In the genomic region with DNA sequence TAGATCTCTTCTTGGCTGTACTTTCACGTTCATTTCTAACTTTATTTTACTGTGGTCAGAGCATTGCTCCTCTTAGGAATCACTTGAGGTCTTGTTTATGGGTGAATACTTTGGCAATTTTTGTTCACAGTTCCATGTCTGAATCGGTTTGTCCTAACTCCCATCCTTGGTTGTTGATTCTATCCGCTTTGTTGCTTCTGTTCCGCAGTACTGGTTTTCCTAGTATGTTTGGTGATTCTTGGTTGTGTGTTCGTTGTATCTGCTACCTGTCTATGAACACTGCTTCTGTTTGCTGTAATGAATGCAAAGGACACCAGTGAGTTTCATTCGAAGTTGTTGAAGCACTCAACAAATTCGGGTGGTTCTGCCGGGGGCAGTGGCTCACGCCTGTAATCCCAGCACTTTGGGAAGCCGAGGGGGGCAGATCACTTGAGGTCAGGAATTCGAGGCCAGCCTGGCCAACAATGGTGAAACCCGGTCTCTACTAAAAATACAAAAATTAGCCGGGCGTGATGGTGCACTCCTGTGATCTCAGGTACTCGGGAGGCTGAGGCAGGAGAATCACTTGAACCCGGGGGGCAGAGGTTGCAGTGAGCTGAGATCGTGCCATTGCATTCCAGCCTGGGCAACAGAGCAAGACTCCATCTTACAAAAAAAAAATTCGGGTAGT, we compare ENCODE assay signal across 12 cellular contexts. TPM values are rescaled to one million over a fixed set of nuclear protein-coding genes. Genes with fewer than 3 reads are reported as not detected.
DNase-seq lines count a peak whose midpoint lies in the region; ATAC-seq, FAIRE-seq and TF ChIP-seq lines count a peak whose summit lies in the region.
"Not testable (repeated sequence)": the region's sequence is repeated elsewhere in the genome, so short reads cannot be mapped to it uniquely, and the experiment has no call there.
"Had no signal": no experiment of that assay in that cellular context is flagged by ENCODE, and none has a peak within 500 bp of the region (broad histone marks: within the 10 kb centered on the region; RNA-seq: fewer than 3 reads in every experiment).

No MANE protein-coding gene starts in this region.

- not testable (repeated sequence) for H4K20me1 ChIP-seq in endothelial cell of umbilical vein (replicated peaks; ENCODE audit: control insufficient read depth, extremely low read depth, insufficient read depth, low read length)
- H4K20me1 ChIP-seq in HepG2 (ENCODE audit: insufficient read depth, low read length), result peaks cover 39% of the 10 kb centered on the region

- H3K27me3 Mint-ChIP-seq in activated CD8-positive, alpha-beta memory T cell treated with anti-CD3 and anti-CD28 coated beads, Interleukin-2, amount 10 ng/mL, durations not matched to agents 7 days and 5 days, result not testable (repeated sequence)

- not testable (repeated sequence) for TF ChIP-seq POLR2A in endothelial cell of umbilical vein (IDR thresholded peaks at IDR 0.05; ENCODE audit: low read depth, low read length); spleen (IDR thresholded peaks at IDR 0.05)
- TF ChIP-seq POLR2A in HepG2 (IDR thresholded peaks at IDR 0.05; ENCODE audit: insufficient read depth in 1 of 2, low read depth in 2 of 2, low read length in 2 of 2), result peak in 1 of 2 experiments; percentile 38; a peak in 1 of 4 replicates

- not testable (repeated sequence) for H3K36me3 ChIP-seq in bronchial epithelial cell (ENCODE audit: control insufficient read depth, insufficient read depth, low read length); endothelial cell of umbilical vein (ENCODE audit: control insufficient read depth in 2 of 2, extremely low read depth in 1 of 2, insufficient read depth in 2 of 2, low read length in 2 of 2); spleen; aorta (ENCODE audit: control insufficient read depth in 1 of 2, insufficient read depth in 2 of 2, low read length in 1 of 2)
- peaks cover 20 to 42% of the 10 kb centered on the region in 2 experiments for H3K36me3 ChIP-seq in HepG2 (replicated peaks in 1 of 2; ENCODE audit: control insufficient read depth in 1 of 2, insufficient read depth in 2 of 2, low read length in 2 of 2)

- in situ Hi-C loops in HepG2 (cut with HindIII; ENCODE audit: extremely low pct_ligation_motif_present, low pct_unique_long_range_greater_than_20kb), result not testable (repeated sequence)

- not testable (repeated sequence) for H3K4me3 Mint-ChIP-seq in activated CD8-positive, alpha-beta memory T cell treated with anti-CD3 and anti-CD28 coated beads, Interleukin-2, amount 10 ng/mL, durations not matched to agents 7 days and 5 days

- FAIRE-seq in bronchial epithelial cell (lab: Jason Lieb, UNC) (peak; percentile 23), endothelial cell of umbilical vein (lab: Jason Lieb, UNC) (peak; percentile 43), HepG2 (lab: Jason Lieb, UNC) (peak; percentile 44)

- not testable (repeated sequence) for TF ChIP-seq RAD21 in HepG2 (CRISPR knock-in tag; IDR thresholded peaks at IDR 0.05)

- H3K9me3 ChIP-seq in endothelial cell of umbilical vein (replicated peaks; ENCODE audit: control insufficient read depth, insufficient read depth, low read length); HepG2 (ENCODE audit: low read length); aorta (ENCODE audit: control insufficient read depth, low read length): not testable (repeated sequence)
- peaks cover 0 to 30% (median 24%) of the 10 kb centered on the region in 8 donors for H3K9me3 ChIP-seq in spleen

- TF ChIP-seq CTCF in GM20000 (IDR thresholded peaks at IDR 0.05; ENCODE audit: extremely low read depth, missing control alignments); bronchial epithelial cell (IDR thresholded peaks at IDR 0.05; ENCODE audit: insufficient read depth, low read length, severe bottlenecking); endothelial cell of umbilical vein (IDR thresholded peaks at IDR 0.05; ENCODE audit: extremely low read depth in 1 of 2, insufficient read depth in 1 of 2, low read depth in 1 of 2, low read length in 2 of 2); HepG2 (CRISPR knock-in tag; IDR thresholded peaks at IDR 0.05); spleen (IDR thresholded peaks at IDR 0.05 in 8 of 11, conservative IDR thresholded peaks at IDR 0.05 in 3 of 11): not testable (repeated sequence)

- not testable (repeated sequence) for H3K36me3 Mint-ChIP-seq in activated CD8-positive, alpha-beta memory T cell treated with anti-CD3 and anti-CD28 coated beads, Interleukin-2, amount 10 ng/mL, durations not matched to agents 7 days and 5 days

- CTCF ChIA-PET in activated CD8-positive, alpha-beta memory T cell treated with anti-CD3 and anti-CD28 coated beads, Interleukin-2, amount 10 ng/mL, durations not matched to agents 7 days and 5 days (lab: Charles Lee), result interaction anchor here (0.7 to 1.9 kb wide), 4 partner anchors 40 to 168 kb away, joined by 3 to 10 read pairs (median 4); no protein-coding TSS in a partner anchor
- CTCF ChIA-PET in endothelial cell of umbilical vein (lab: Charles Lee), result interaction anchor here (1.9 kb wide), 2 partner anchors 36 to 127 kb away, joined by 12 to 27 read pairs; no protein-coding TSS in a partner anchor
- CTCF ChIA-PET in HepG2 (lab: Yijun Ruan, JAX; ENCODE audit: low intra/inter-chr PET ratio, low total read pairs), result not testable (repeated sequence)

- H3K27ac Mint-ChIP-seq in activated CD8-positive, alpha-beta memory T cell treated with anti-CD3 and anti-CD28 coated beads, Interleukin-2, amount 10 ng/mL, durations not matched to agents 7 days and 5 days, result peak overlapping the region; percentile 1

- H3K27ac ChIP-seq in endothelial cell of umbilical vein (ENCODE audit: insufficient read depth, low read depth, low read length); HepG2 (ENCODE audit: extremely low read length, insufficient read depth, low read length); spleen; aorta (ENCODE audit: low read depth in 1 of 2, low read length in 2 of 2): not testable (repeated sequence)

- not testable (repeated sequence) for H3K9ac ChIP-seq in endothelial cell of umbilical vein (replicated peaks; ENCODE audit: extremely low read depth, insufficient read depth, low read length); HepG2 (ENCODE audit: insufficient read depth, low read depth, low read length)

- not testable (repeated sequence) for ATAC-seq in activated CD8-positive, alpha-beta memory T cell treated with anti-CD3 and anti-CD28 coated beads, Interleukin-2, amount 10 ng/mL, durations not matched to agents 7 days and 5 days; HepG2; aorta (ENCODE audit: low FRiP score)

- 91% methylated on average over 18 of the region's 18 CpGs for WGBS in HepG2 (ENCODE audit: low lambda C conversion rate)
- WGBS in spleen, 5 donors, result 90 to 94% (median 92%) methylated on average over 18 of the region's 18 CpGs
- WGBS in aorta, 2 donors, result 92 to 93% methylated on average over 18 of the region's 18 CpGs

- H3K79me2 ChIP-seq in endothelial cell of umbilical vein (ENCODE audit: control insufficient read depth, insufficient read depth, low read length), result not testable (repeated sequence)
- H3K79me2 ChIP-seq in HepG2 (ENCODE audit: insufficient read depth, low read length), result peaks cover 34% of the 10 kb centered on the region

- BruUV-seq in endothelial cell of umbilical vein (replicated peaks; lab: Mats Ljungman, UMichigan); HepG2 (replicated peaks; lab: Mats Ljungman, UMichigan): not testable (repeated sequence)

- H3K27me3 ChIP-seq in bronchial epithelial cell (ENCODE audit: control insufficient read depth, insufficient read depth, low read length); endothelial cell of umbilical vein (ENCODE audit: control insufficient read depth in 2 of 2, insufficient read depth in 2 of 2, low read length in 2 of 2); HepG2 (ENCODE audit: control insufficient read depth in 1 of 2, insufficient read depth in 2 of 2, low read length in 2 of 2); aorta (ENCODE audit: control insufficient read depth in 1 of 2, insufficient read depth in 2 of 2, low read length in 1 of 2): not testable (repeated sequence)
- H3K27me3 ChIP-seq in spleen (replicated peaks in 1 of 7), result peaks cover 0 to 47% (median 9%) of the 10 kb centered on the region in 7 donors

- H3K4me3 ChIP-seq in bronchial epithelial cell (ENCODE audit: low read depth, low read length); endothelial cell of umbilical vein (replicated peaks in 1 of 3; ENCODE audit: insufficient read depth in 1 of 3, low read depth in 1 of 3, low read length in 3 of 3); HepG2 (replicated peaks in 1 of 3; ENCODE audit: insufficient read depth in 1 of 3, low read depth in 2 of 3, low read length in 3 of 3); spleen; aorta (ENCODE audit: low read length in 2 of 2): not testable (repeated sequence)

- not testable (repeated sequence) for H3K9me3 Mint-ChIP-seq in activated CD8-positive, alpha-beta memory T cell treated with anti-CD3 and anti-CD28 coated beads, Interleukin-2, amount 10 ng/mL, durations not matched to agents 7 days and 5 days (ENCODE audit: low read depth)

- dilution Hi-C loops in endothelial cell of umbilical vein (cut with MboI; ENCODE audit: extremely low pct_ligation_motif_present, low sequenced_read_pairs), result not testable (repeated sequence)

- H2AFZ ChIP-seq in endothelial cell of umbilical vein (ENCODE audit: low read depth, low read length); HepG2 (ENCODE audit: low read length): not testable (repeated sequence)

- POLR2A ChIA-PET in endothelial cell of umbilical vein (lab: Charles Lee), result not testable (repeated sequence)
- POLR2A ChIA-PET in HepG2 (lab: Yijun Ruan, JAX), result interaction anchor here (1.5 kb wide), 1 partner anchor 12 kb away, joined by 3 read pairs; no protein-coding TSS in a partner anchor

- not testable (repeated sequence) for H3K4me1 ChIP-seq in endothelial cell of umbilical vein (ENCODE audit: control insufficient read depth, extremely low read depth, insufficient read depth, low read length); aorta (ENCODE audit: control insufficient read depth in 1 of 2, insufficient read depth in 2 of 2, low read length in 2 of 2)
- H3K4me1 ChIP-seq in HepG2 (ENCODE audit: insufficient read depth, low read length) (peaks cover 72% of the 10 kb centered on the region), spleen (peaks cover 5 to 32% (median 16%) of the 10 kb centered on the region in 6 donors)

- not testable (repeated sequence) for H3K4me2 ChIP-seq in endothelial cell of umbilical vein (ENCODE audit: insufficient read depth, low read length); HepG2 (ENCODE audit: low read depth, low read length)

- TF ChIP-seq EP300 in HepG2 (IDR thresholded peaks at IDR 0.05; ENCODE audit: low read depth in 2 of 2, low read length in 2 of 2); HepG2 (CRISPR knock-in tag; IDR thresholded peaks at IDR 0.05; ENCODE audit: borderline replicate concordance): not testable (repeated sequence)

- H3K4me1 Mint-ChIP-seq in activated CD8-positive, alpha-beta memory T cell treated with anti-CD3 and anti-CD28 coated beads, Interleukin-2, amount 10 ng/mL, durations not matched to agents 7 days and 5 days, result not testable (repeated sequence)

- intact Hi-C loops in endothelial cell of umbilical vein (cut with micrococcal nuclease); posterior vena cava (cut with DNase I); spleen (cut with DNase I; ENCODE audit: low total_unique reads); aorta (cut with DNase I): not testable (repeated sequence)
- intact Hi-C loops in HepG2 (cut with micrococcal nuclease; ENCODE audit: unreplicated experiment), result loop anchor here (10.0 kb wide), 1 partner anchor 62 kb away; the partner anchor contains the start of genes DVL2 and PHF23

- not testable (repeated sequence) for H3K9me1 ChIP-seq in endothelial cell of umbilical vein (replicated peaks; ENCODE audit: control insufficient read depth, extremely low read depth, insufficient read depth, low read length)

- DNase-seq in GM20000 (ENCODE audit: low spot score) (peak; percentile 9), posterior vena cava (ENCODE audit: low spot score) (peak; percentile 43), spleen (peak; percentile 8), aorta (peak; percentile 26 to 30)
- DNase-seq in activated CD8-positive, alpha-beta memory T cell treated with anti-CD3 and anti-CD28 coated beads, Interleukin-2, amount 10 ng/mL, durations not matched to agents 7 days and 5 days; bronchial epithelial cell (ENCODE audit: low read depth); endothelial cell of umbilical vein (ENCODE audit: low read depth, low spot score); HepG2 (ENCODE audit: low spot score): not testable (repeated sequence)

RNA-seq across cellular contexts. Expression of gene ASGR1, which starts 6.5 kb away (rescaled TPM):
- total RNA-seq in activated CD8-positive, alpha-beta memory T cell treated with anti-CD3 and anti-CD28 coated beads, Interleukin-2, amount 10 ng/mL, durations not matched to agents 7 days and 5 days, result under 1 TPM; 0.35 to 0.38 TPM
- total RNA-seq in bronchial epithelial cell (under 0.01 and 0.38 TPM in 2 replicates), endothelial cell of umbilical vein (10.2 and 14.0 TPM in 2 replicates), HepG2 (2016; rRNA removed; fragmentation: Illumina TruSeq; extraction: Trizol) (156 and 353 TPM in 2 replicates), posterior vena cava (1 to 10 TPM; 1.2 to 2.2 TPM), spleen (1 to 10 TPM; 1.5 to 7.2 (median 3.7) TPM), aorta (1 to 10 TPM; 2.6 to 3.9 TPM)
- polyA plus RNA-seq in endothelial cell of umbilical vein (12.5 and 13.7 TPM in 2 replicates), HepG2 (2011; rRNA removed) (796 and 885 TPM in 2 replicates), spleen (10 to 100 TPM in 1 of 3 donors, 1 to 10 TPM in 2; 1.3 to 10.2 (median 6.4) TPM), aorta (1 to 10 TPM; 2.0 to 5.4 TPM)
- polyA plus RNA-seq in endothelial cell of umbilical vein (2011; cell fraction: cytosol; rRNA removed), result 6.0 and 9.9 TPM in 2 replicates
- 18.4 and 19.4 TPM in 2 replicates for polyA plus RNA-seq in endothelial cell of umbilical vein (2011; cell fraction: nucleus; rRNA removed)
- 6.9 and 12.8 TPM in 2 replicates for polyA plus RNA-seq in endothelial cell of umbilical vein (2012)
- polyA minus RNA-seq in endothelial cell of umbilical vein, result 3.4 and 4.3 TPM in 2 replicates
- polyA minus RNA-seq in endothelial cell of umbilical vein (2011; cell fraction: cytosol; rRNA and poly(A)+ RNA removed), result not detected
- 2.1 and 5.3 TPM in 2 replicates for polyA minus RNA-seq in endothelial cell of umbilical vein (2011; cell fraction: nucleus; rRNA and poly(A)+ RNA removed)
- total RNA-seq in HepG2 (2016; cell fraction: cytosol; rRNA removed; fragmentation: Illumina TruSeq; extraction: Trizol; ENCODE audit: low read depth), result 114 and 140 TPM in 2 replicates
- total RNA-seq in HepG2 (2016; cell fraction: insoluble cytoplasmic fraction; rRNA removed; fragmentation: Illumina TruSeq; extraction: Trizol), result 143 and 370 TPM in 2 replicates
- 141 and 170 TPM in 2 replicates for total RNA-seq in HepG2 (2016; cell fraction: membrane; rRNA removed; fragmentation: Illumina TruSeq; extraction: Trizol)
- 259 and 311 TPM in 2 replicates for total RNA-seq in HepG2 (2016; cell fraction: nucleus; rRNA removed; fragmentation: Illumina TruSeq; extraction: Trizol)
- polyA plus RNA-seq in HepG2 (2011; cell fraction: cytosol; rRNA removed), result 756 and 1,094 TPM in 2 replicates
- polyA plus RNA-seq in HepG2 (2011; cell fraction: nucleus; rRNA removed), result 1,952 and 2,162 TPM in 2 replicates
- polyA plus RNA-seq in HepG2 (2012), result 455 and 483 TPM in 2 replicates
- 105 and 129 TPM in 2 replicates for polyA plus RNA-seq in HepG2 (2016; cell fraction: cytosol; fragmentation: Illumina TruSeq; extraction: Trizol; ENCODE audit: low read depth)
- polyA plus RNA-seq in HepG2 (2016; cell fraction: insoluble cytoplasmic fraction; fragmentation: Illumina TruSeq; extraction: Trizol; ENCODE audit: low read depth), result 167 and 180 TPM in 2 replicates
- 121 and 143 TPM in 2 replicates for polyA plus RNA-seq in HepG2 (2016; cell fraction: membrane; fragmentation: Illumina TruSeq; extraction: Trizol; ENCODE audit: low read depth)
- 760 and 778 TPM in 2 replicates for polyA plus RNA-seq in HepG2 (2016; cell fraction: nucleus; fragmentation: Illumina TruSeq; extraction: Trizol; ENCODE audit: insufficient read depth, low read depth)
- polyA minus RNA-seq in HepG2 (2011; rRNA and poly(A)+ RNA removed; ENCODE audit: low replicate concordance), result 0.19 and 386 TPM in 2 replicates
- 254 and 269 TPM in 2 replicates for polyA minus RNA-seq in HepG2 (2011; cell fraction: cytosol; rRNA and poly(A)+ RNA removed)
- 141 and 153 TPM in 2 replicates for polyA minus RNA-seq in HepG2 (2011; cell fraction: nucleus; rRNA and poly(A)+ RNA removed)

RNA-seq across cellular contexts. Expression of gene DLG4, which starts 47.0 kb away (rescaled TPM):
- 1 to 10 TPM; 4.9 to 5.3 TPM for total RNA-seq in activated CD8-positive, alpha-beta memory T cell treated with anti-CD3 and anti-CD28 coated beads, Interleukin-2, amount 10 ng/mL, durations not matched to agents 7 days and 5 days
- total RNA-seq in bronchial epithelial cell, result 1.8 and 1.9 TPM in 2 replicates
- 26.6 and 34.6 TPM in 2 replicates for total RNA-seq in endothelial cell of umbilical vein
- polyA plus RNA-seq in endothelial cell of umbilical vein, result 14.0 and 14.9 TPM in 2 replicates
- polyA plus RNA-seq in endothelial cell of umbilical vein (2011; cell fraction: cytosol; rRNA removed), result 17.2 and 19.0 TPM in 2 replicates
- 71.6 and 81.6 TPM in 2 replicates for polyA plus RNA-seq in endothelial cell of umbilical vein (2011; cell fraction: nucleus; rRNA removed)
- 18.9 and 29.0 TPM in 2 replicates for polyA plus RNA-seq in endothelial cell of umbilical vein (2012)
- 15.8 and 16.4 TPM in 2 replicates for polyA minus RNA-seq in endothelial cell of umbilical vein
- 1.4 TPM for polyA minus RNA-seq in endothelial cell of umbilical vein (2011; cell fraction: cytosol; rRNA and poly(A)+ RNA removed)
- 20.5 and 23.2 TPM in 2 replicates for polyA minus RNA-seq in endothelial cell of umbilical vein (2011; cell fraction: nucleus; rRNA and poly(A)+ RNA removed)
- 0.25 and 0.71 TPM in 2 replicates for total RNA-seq in HepG2 (2016; rRNA removed; fragmentation: Illumina TruSeq; extraction: Trizol)
- under 0.01 TPM in 1 of 2 replicates, not detected in the other for total RNA-seq in HepG2 (2016; cell fraction: cytosol; rRNA removed; fragmentation: Illumina TruSeq; extraction: Trizol; ENCODE audit: low read depth)
- total RNA-seq in HepG2 (2016; cell fraction: insoluble cytoplasmic fraction; rRNA removed; fragmentation: Illumina TruSeq; extraction: Trizol), result 0.40 and 0.69 TPM in 2 replicates
- total RNA-seq in HepG2 (2016; cell fraction: membrane; rRNA removed; fragmentation: Illumina TruSeq; extraction: Trizol), result 0.40 and 0.52 TPM in 2 replicates
- 1.3 and 1.6 TPM in 2 replicates for total RNA-seq in HepG2 (2016; cell fraction: nucleus; rRNA removed; fragmentation: Illumina TruSeq; extraction: Trizol)
- 3.9 and 4.3 TPM in 2 replicates for polyA plus RNA-seq in HepG2 (2011; rRNA removed)
- polyA plus RNA-seq in HepG2 (2011; cell fraction: cytosol; rRNA removed), result 1.1 and 2.0 TPM in 2 replicates
- polyA plus RNA-seq in HepG2 (2011; cell fraction: nucleus; rRNA removed), result 22.1 and 26.3 TPM in 2 replicates
- polyA plus RNA-seq in HepG2 (2012), result 3.7 and 4.4 TPM in 2 replicates
- 0.18 and 0.33 TPM in 2 replicates for polyA plus RNA-seq in HepG2 (2016; cell fraction: cytosol; fragmentation: Illumina TruSeq; extraction: Trizol; ENCODE audit: low read depth)
- polyA plus RNA-seq in HepG2 (2016; cell fraction: insoluble cytoplasmic fraction; fragmentation: Illumina TruSeq; extraction: Trizol; ENCODE audit: low read depth), result 0.32 and 0.49 TPM in 2 replicates
- 0.53 and 0.70 TPM in 2 replicates for polyA plus RNA-seq in HepG2 (2016; cell fraction: membrane; fragmentation: Illumina TruSeq; extraction: Trizol; ENCODE audit: low read depth)
- polyA plus RNA-seq in HepG2 (2016; cell fraction: nucleus; fragmentation: Illumina TruSeq; extraction: Trizol; ENCODE audit: insufficient read depth, low read depth), result 2.4 and 4.5 TPM in 2 replicates
- 3.3 and 3.4 TPM in 2 replicates for polyA minus RNA-seq in HepG2 (2011; rRNA and poly(A)+ RNA removed; ENCODE audit: low replicate concordance)
- polyA minus RNA-seq in HepG2 (2011; cell fraction: cytosol; rRNA and poly(A)+ RNA removed), result 2.1 and 2.4 TPM in 2 replicates
- 4.0 and 4.2 TPM in 2 replicates for polyA minus RNA-seq in HepG2 (2011; cell fraction: nucleus; rRNA and poly(A)+ RNA removed)
- total RNA-seq in posterior vena cava, result 10 to 100 TPM; 20.8 to 21.2 TPM
- 10 to 100 TPM; 17.0 to 38.5 (median 30.5) TPM for total RNA-seq in spleen
- polyA plus RNA-seq in spleen, result 10 to 100 TPM in 1 of 3 donors, 1 to 10 TPM in 2; 3.0 to 21.5 (median 4.3) TPM
- total RNA-seq in aorta, result 10 to 100 TPM; 23.3 to 54.7 TPM
- 10 to 100 TPM in 1 of 2 donors, 1 to 10 TPM in 1; 6.6 to 15.4 TPM for polyA plus RNA-seq in aorta

RNA-seq across cellular contexts. Expression of gene ACADVL, which starts 47.1 kb away (rescaled TPM):
- total RNA-seq in activated CD8-positive, alpha-beta memory T cell treated with anti-CD3 and anti-CD28 coated beads, Interleukin-2, amount 10 ng/mL, durations not matched to agents 7 days and 5 days, result 100 to 1,000 TPM; 411 to 423 TPM
- total RNA-seq in bronchial epithelial cell (216 and 277 TPM in 2 replicates), endothelial cell of umbilical vein (300 and 308 TPM in 2 replicates), HepG2 (2016; rRNA removed; fragmentation: Illumina TruSeq; extraction: Trizol) (106 and 219 TPM in 2 replicates), posterior vena cava (100 to 1,000 TPM; 444 to 567 TPM), spleen (100 to 1,000 TPM; 402 to 903 (median 548) TPM), aorta (100 to 1,000 TPM; 387 to 486 TPM)
- polyA plus RNA-seq in endothelial cell of umbilical vein (376 and 423 TPM in 2 replicates), HepG2 (2011; rRNA removed) (412 and 521 TPM in 2 replicates), spleen (100 to 1,000 TPM; 320 to 963 (median 710) TPM), aorta (1,000 to 10,000 TPM in 1 of 2 donors, 100 to 1,000 TPM in 1; 159 to 1,724 TPM)
- 129 and 183 TPM in 2 replicates for polyA plus RNA-seq in endothelial cell of umbilical vein (2011; cell fraction: cytosol; rRNA removed)
- polyA plus RNA-seq in endothelial cell of umbilical vein (2011; cell fraction: nucleus; rRNA removed), result 3,752 and 4,902 TPM in 2 replicates
- 393 and 504 TPM in 2 replicates for polyA plus RNA-seq in endothelial cell of umbilical vein (2012)
- polyA minus RNA-seq in endothelial cell of umbilical vein, result 202 and 203 TPM in 2 replicates
- polyA minus RNA-seq in endothelial cell of umbilical vein (2011; cell fraction: cytosol; rRNA and poly(A)+ RNA removed), result 186 TPM
- polyA minus RNA-seq in endothelial cell of umbilical vein (2011; cell fraction: nucleus; rRNA and poly(A)+ RNA removed), result 279 and 285 TPM in 2 replicates
- total RNA-seq in HepG2 (2016; cell fraction: cytosol; rRNA removed; fragmentation: Illumina TruSeq; extraction: Trizol; ENCODE audit: low read depth), result 29.7 and 32.3 TPM in 2 replicates
- total RNA-seq in HepG2 (2016; cell fraction: insoluble cytoplasmic fraction; rRNA removed; fragmentation: Illumina TruSeq; extraction: Trizol), result 112 and 237 TPM in 2 replicates
- total RNA-seq in HepG2 (2016; cell fraction: membrane; rRNA removed; fragmentation: Illumina TruSeq; extraction: Trizol), result 44.6 and 53.4 TPM in 2 replicates
- 207 and 230 TPM in 2 replicates for total RNA-seq in HepG2 (2016; cell fraction: nucleus; rRNA removed; fragmentation: Illumina TruSeq; extraction: Trizol)
- 135 and 196 TPM in 2 replicates for polyA plus RNA-seq in HepG2 (2011; cell fraction: cytosol; rRNA removed)
- polyA plus RNA-seq in HepG2 (2011; cell fraction: nucleus; rRNA removed), result 5,199 and 5,548 TPM in 2 replicates
- 315 and 441 TPM in 2 replicates for polyA plus RNA-seq in HepG2 (2012)
- polyA plus RNA-seq in HepG2 (2016; cell fraction: cytosol; fragmentation: Illumina TruSeq; extraction: Trizol; ENCODE audit: low read depth), result 17.9 and 19.9 TPM in 2 replicates
- 93.8 and 107 TPM in 2 replicates for polyA plus RNA-seq in HepG2 (2016; cell fraction: insoluble cytoplasmic fraction; fragmentation: Illumina TruSeq; extraction: Trizol; ENCODE audit: low read depth)
- 31.9 and 34.8 TPM in 2 replicates for polyA plus RNA-seq in HepG2 (2016; cell fraction: membrane; fragmentation: Illumina TruSeq; extraction: Trizol; ENCODE audit: low read depth)
- polyA plus RNA-seq in HepG2 (2016; cell fraction: nucleus; fragmentation: Illumina TruSeq; extraction: Trizol; ENCODE audit: insufficient read depth, low read depth), result 578 and 583 TPM in 2 replicates
- polyA minus RNA-seq in HepG2 (2011; rRNA and poly(A)+ RNA removed; ENCODE audit: low replicate concordance), result 253 and 530 TPM in 2 replicates
- polyA minus RNA-seq in HepG2 (2011; cell fraction: cytosol; rRNA and poly(A)+ RNA removed), result 79.8 and 87.7 TPM in 2 replicates
- 354 and 373 TPM in 2 replicates for polyA minus RNA-seq in HepG2 (2011; cell fraction: nucleus; rRNA and poly(A)+ RNA removed)

RNA-seq across cellular contexts. Expression of gene ASGR2, which starts 58.0 kb away (rescaled TPM):
- not detected for total RNA-seq in activated CD8-positive, alpha-beta memory T cell treated with anti-CD3 and anti-CD28 coated beads, Interleukin-2, amount 10 ng/mL, durations not matched to agents 7 days and 5 days
- total RNA-seq in bronchial epithelial cell (not detected in 2 replicates), endothelial cell of umbilical vein (not detected in 2 replicates), HepG2 (2016; rRNA removed; fragmentation: Illumina TruSeq; extraction: Trizol) (142 and 320 TPM in 2 replicates), posterior vena cava (1 to 10 TPM in 1 of 2 donors, under 1 TPM in 1; 0.90 to 1.3 TPM), spleen (10 to 100 TPM in 2 of 7 donors, 1 to 10 TPM in 4, not detected in 1; 2.4 to 10.5 (median 6.2) TPM), aorta (1 to 10 TPM in 1 of 2 donors, under 1 TPM in 1; 0.75 to 1.6 TPM)
- polyA plus RNA-seq in endothelial cell of umbilical vein (not detected in 2 replicates), HepG2 (2011; rRNA removed) (754 and 762 TPM in 2 replicates), spleen (10 to 100 TPM in 1 of 3 donors, 1 to 10 TPM in 2; 2.3 to 35.1 (median 8.8) TPM), aorta (under 1 TPM in 1 of 2 donors, not detected in 1; 0.15 TPM)
- polyA plus RNA-seq in endothelial cell of umbilical vein (2011; cell fraction: cytosol; rRNA removed), result not detected in 2 replicates
- not detected in 2 replicates for polyA plus RNA-seq in endothelial cell of umbilical vein (2011; cell fraction: nucleus; rRNA removed)
- not detected in 2 replicates for polyA plus RNA-seq in endothelial cell of umbilical vein (2012)
- polyA minus RNA-seq in endothelial cell of umbilical vein, result not detected in 2 replicates
- not detected for polyA minus RNA-seq in endothelial cell of umbilical vein (2011; cell fraction: cytosol; rRNA and poly(A)+ RNA removed)
- not detected in 2 replicates for polyA minus RNA-seq in endothelial cell of umbilical vein (2011; cell fraction: nucleus; rRNA and poly(A)+ RNA removed)
- 153 and 157 TPM in 2 replicates for total RNA-seq in HepG2 (2016; cell fraction: cytosol; rRNA removed; fragmentation: Illumina TruSeq; extraction: Trizol; ENCODE audit: low read depth)
- total RNA-seq in HepG2 (2016; cell fraction: insoluble cytoplasmic fraction; rRNA removed; fragmentation: Illumina TruSeq; extraction: Trizol), result 137 and 326 TPM in 2 replicates
- total RNA-seq in HepG2 (2016; cell fraction: membrane; rRNA removed; fragmentation: Illumina TruSeq; extraction: Trizol), result 154 and 165 TPM in 2 replicates
- 251 and 289 TPM in 2 replicates for total RNA-seq in HepG2 (2016; cell fraction: nucleus; rRNA removed; fragmentation: Illumina TruSeq; extraction: Trizol)
- polyA plus RNA-seq in HepG2 (2011; cell fraction: cytosol; rRNA removed), result 620 and 780 TPM in 2 replicates
- 692 and 800 TPM in 2 replicates for polyA plus RNA-seq in HepG2 (2011; cell fraction: nucleus; rRNA removed)
- 341 and 394 TPM in 2 replicates for polyA plus RNA-seq in HepG2 (2012)
- polyA plus RNA-seq in HepG2 (2016; cell fraction: cytosol; fragmentation: Illumina TruSeq; extraction: Trizol; ENCODE audit: low read depth), result 194 and 207 TPM in 2 replicates
- 170 and 186 TPM in 2 replicates for polyA plus RNA-seq in HepG2 (2016; cell fraction: insoluble cytoplasmic fraction; fragmentation: Illumina TruSeq; extraction: Trizol; ENCODE audit: low read depth)
- polyA plus RNA-seq in HepG2 (2016; cell fraction: membrane; fragmentation: Illumina TruSeq; extraction: Trizol; ENCODE audit: low read depth), result 175 and 177 TPM in 2 replicates
- 623 and 667 TPM in 2 replicates for polyA plus RNA-seq in HepG2 (2016; cell fraction: nucleus; fragmentation: Illumina TruSeq; extraction: Trizol; ENCODE audit: insufficient read depth, low read depth)
- 371 TPM in 1 of 2 replicates, not detected in the other for polyA minus RNA-seq in HepG2 (2011; rRNA and poly(A)+ RNA removed; ENCODE audit: low replicate concordance)
- polyA minus RNA-seq in HepG2 (2011; cell fraction: cytosol; rRNA and poly(A)+ RNA removed), result 131 TPM in 2 replicates
- 102 and 109 TPM in 2 replicates for polyA minus RNA-seq in HepG2 (2011; cell fraction: nucleus; rRNA and poly(A)+ RNA removed)
- total RNA-seq: A673; Calu3; CD8-positive, alpha-beta T cell had no signal
- polyA plus RNA-seq: AG04450 had no signal
